10 cellular contexts compared by ENCODE assay signal in the genomic region with DNA sequence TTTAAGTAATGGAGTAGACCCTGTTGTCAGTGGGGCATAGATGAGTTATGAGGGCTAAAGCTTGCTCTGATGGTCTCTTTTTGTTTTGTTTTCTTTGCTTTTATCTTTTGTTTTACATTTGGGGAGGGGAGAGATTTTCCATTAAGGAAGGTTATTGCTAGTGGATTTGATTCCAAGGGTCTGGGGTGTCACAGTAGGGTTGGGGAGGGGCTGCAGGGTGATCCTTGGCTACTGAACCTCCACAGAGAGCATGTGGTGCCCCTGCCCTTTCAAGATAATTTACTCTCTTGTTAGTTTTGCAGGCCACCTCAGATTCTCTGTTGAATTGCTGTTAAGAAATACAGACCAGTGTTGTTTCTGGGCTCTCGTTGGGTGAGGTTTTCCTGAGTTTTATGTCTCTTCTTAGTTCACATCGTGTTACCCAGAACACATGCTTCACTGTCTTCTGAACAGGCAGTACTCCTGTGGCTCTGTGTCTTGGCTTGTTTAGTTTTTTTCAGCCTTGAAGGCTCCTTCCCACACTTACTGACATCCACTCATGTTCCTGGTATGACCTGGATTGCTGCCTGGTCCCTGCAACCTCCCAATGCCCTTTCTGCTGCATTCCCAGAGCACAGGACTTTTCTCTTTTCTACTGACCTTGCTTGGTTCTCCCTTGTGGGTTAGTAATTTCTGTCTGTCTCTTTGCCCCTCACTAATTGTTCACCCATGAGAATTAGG. TPM values are rescaled to one million over a fixed set of nuclear protein-coding genes. Genes with fewer than 3 reads are reported as not detected.
DNase-seq lines count a peak whose midpoint lies in the region; ATAC-seq and TF ChIP-seq lines count a peak whose summit lies in the region.
"Had no signal": no experiment of that assay in that cellular context is flagged by ENCODE, and none has a peak within 500 bp of the region (broad histone marks: within the 10 kb centered on the region; RNA-seq: fewer than 3 reads in every experiment).

No MANE protein-coding gene starts in this region.

- H4K8ac ChIP-seq in mesenchymal stem cell (ENCODE audit: low read length) = no peak overlapping the region

- no peak overlapping the region for H2AFZ ChIP-seq in mesenchymal stem cell (ENCODE audit: low read depth, low read length)

- WGBS in mesenchymal stem cell = 40% methylated on average over 2 of the region's 2 CpGs

- H3K4me2 ChIP-seq in mesenchymal stem cell (ENCODE audit: low read length, poor library complexity, severe bottlenecking) = no peak overlapping the region

- no peak overlapping the region for H3K4me3 Mint-ChIP-seq in activated T-cell treated with anti-CD3 and anti-CD28 coated beads, Interleukin-2, amount 50 U/mL, for 24 hours
- H3K4me3 Mint-ChIP-seq in type B pancreatic cell = peak overlapping the region; percentile 14
- H3K4me3 Mint-ChIP-seq: dendritic cell treated with granulocyte-macrophage colony-stimulating factor and Interleukin-4, amounts not matched to agents 40 ng/mL and 50 ng/mL, for 4 days had no signal

- H3K79me1 ChIP-seq in mesenchymal stem cell (replicated peaks; ENCODE audit: low read length, poor library complexity, severe bottlenecking) = peaks cover 3% of the 10 kb centered on the region

- H3K36me3 ChIP-seq in mesenchymal stem cell (ENCODE audit: control insufficient read depth in 1 of 2, insufficient read depth in 2 of 2, low read depth in 1 of 2, low read length in 2 of 2) (peaks cover 3 to 5% of the 10 kb centered on the region in 2 experiments), HAP-1 (replicated peaks) (peaks cover 5% of the 10 kb centered on the region)
- H3K36me3 ChIP-seq: BE2C had no signal

- in situ Hi-C loops in HAP-1 (cut with MboI; ENCODE audit: low sequenced_read_pairs) = loop anchor here (10.0 kb wide), 1 partner anchor 402 kb away; no protein-coding TSS in a partner anchor

- no peak overlapping the region for H2BK12ac ChIP-seq in mesenchymal stem cell (ENCODE audit: low read length in 2 of 2)

- DNase-seq in activated T-cell treated with anti-CD3 and anti-CD28 coated beads, Interleukin-2, amount 50 U/mL, for 24 hours = no peak
- DNase-seq in activated T-cell treated with anti-CD3 and anti-CD28 coated beads for 4 hours = no peak
- DNase-seq in choroid plexus epithelial cell (ENCODE audit: low read depth) = peak; percentile 94
- peak; percentile 91 for DNase-seq in mesenchymal stem cell
- DNase-seq in type B pancreatic cell (ENCODE audit: extremely low spot score, unreplicated experiment) = no peak
- DNase-seq in HAP-1 (ENCODE audit: low spot score in 2 of 2) = no peak
- DNase-seq: BE2C had no signal

- no peak overlapping the region for H2AK5ac ChIP-seq in mesenchymal stem cell (ENCODE audit: low read length, severe bottlenecking)

- H3K23ac ChIP-seq in mesenchymal stem cell (ENCODE audit: low read length in 2 of 2) = no peak overlapping the region

- no peak overlapping the region for H3K4ac ChIP-seq in mesenchymal stem cell (ENCODE audit: low read depth in 1 of 2, low read length in 2 of 2)

- H3K9me3 ChIP-seq in mesenchymal stem cell (ENCODE audit: control insufficient read depth, low read length) (no peaks in the 10 kb centered on the region), HAP-1 (no peaks in the 10 kb centered on the region)
- H3K9me3 ChIP-seq: BE2C had no signal

- H3K4me1 Mint-ChIP-seq in activated T-cell treated with anti-CD3 and anti-CD28 coated beads, Interleukin-2, amount 50 U/mL, for 24 hours (ENCODE audit: low read depth) = peaks cover 70% of the 10 kb centered on the region
- peaks cover 22% of the 10 kb centered on the region for H3K4me1 Mint-ChIP-seq in type B pancreatic cell (ENCODE audit: unreplicated experiment)

- no peaks in the 10 kb centered on the region for H3K9me3 Mint-ChIP-seq in activated T-cell treated with anti-CD3 and anti-CD28 coated beads, Interleukin-2, amount 50 U/mL, for 24 hours
- no peaks in the 10 kb centered on the region for H3K9me3 Mint-ChIP-seq in type B pancreatic cell
- H3K9me3 Mint-ChIP-seq: dendritic cell treated with granulocyte-macrophage colony-stimulating factor and Interleukin-4, amounts not matched to agents 40 ng/mL and 50 ng/mL, for 4 days had no signal

- peak overlapping the region; percentile 46 to 81 for H3K18ac ChIP-seq in mesenchymal stem cell (ENCODE audit: low read depth in 1 of 2, low read length in 2 of 2)

- no peak overlapping the region for H2BK5ac ChIP-seq in mesenchymal stem cell (ENCODE audit: low read depth, low read length, poor library complexity, severe bottlenecking)

- no peak overlapping the region for H3K27ac ChIP-seq in mesenchymal stem cell (ENCODE audit: low read length, poor library complexity, severe bottlenecking)

- no peak for TF ChIP-seq CTCF in choroid plexus epithelial cell (conservative IDR thresholded peaks at IDR 0.05; ENCODE audit: low read depth, low read length)
- TF ChIP-seq CTCF in type B pancreatic cell (conservative IDR thresholded peaks at IDR 0.05) = no peak

- H3K9ac ChIP-seq in mesenchymal stem cell (ENCODE audit: low read length) = peak overlapping the region; percentile 67

- H3K27me3 ChIP-seq in mesenchymal stem cell (ENCODE audit: control insufficient read depth in 1 of 2, insufficient read depth in 1 of 2, low read length in 2 of 2) (no peaks in the 10 kb centered on the region), HAP-1 (ENCODE audit: low read depth) (no peaks in the 10 kb centered on the region)
- H3K27me3 ChIP-seq: BE2C had no signal

- H2BK120ac ChIP-seq in mesenchymal stem cell (ENCODE audit: low read depth, low read length) = no peak overlapping the region

- no peaks in the 10 kb centered on the region for H3K27me3 Mint-ChIP-seq in activated T-cell treated with anti-CD3 and anti-CD28 coated beads, Interleukin-2, amount 50 U/mL, for 24 hours
- H3K27me3 Mint-ChIP-seq in type B pancreatic cell = no peaks in the 10 kb centered on the region
- H3K27me3 Mint-ChIP-seq: dendritic cell treated with granulocyte-macrophage colony-stimulating factor and Interleukin-4, amounts not matched to agents 40 ng/mL and 50 ng/mL, for 4 days had no signal

- ATAC-seq in GM21515 (IDR thresholded peaks at IDR 0.05; ENCODE audit: unreplicated experiment) (no peak), HG02610 (IDR thresholded peaks at IDR 0.05; ENCODE audit: unreplicated experiment) (no peak)

- peak overlapping the region; percentile 6 for H3K4me3 ChIP-seq in choroid plexus epithelial cell (ENCODE audit: low read depth, low read length)
- H3K4me3 ChIP-seq in mesenchymal stem cell (ENCODE audit: insufficient read depth in 1 of 2, low read depth in 1 of 2, low read length in 2 of 2) = peak overlapping the region in 1 of 2 experiments; percentile 45
- H3K4me3 ChIP-seq in HAP-1 = no peak overlapping the region

- H2BK15ac ChIP-seq in mesenchymal stem cell (ENCODE audit: low read depth, poor library complexity, severe bottlenecking) = no peak overlapping the region

- H3K36me3 Mint-ChIP-seq in activated T-cell treated with anti-CD3 and anti-CD28 coated beads, Interleukin-2, amount 50 U/mL, for 24 hours (ENCODE audit: low read depth) = peaks cover 27% of the 10 kb centered on the region
- peaks cover 3% of the 10 kb centered on the region for H3K36me3 Mint-ChIP-seq in type B pancreatic cell

- no peak overlapping the region for H3K14ac ChIP-seq in mesenchymal stem cell (ENCODE audit: low read length in 2 of 2)

- peaks cover 16% of the 10 kb centered on the region for H3K4me1 ChIP-seq in mesenchymal stem cell (ENCODE audit: control insufficient read depth, insufficient read depth, low read depth, low read length)
- peaks cover 19% of the 10 kb centered on the region; the same call in 1 of the 2 replicates for H3K4me1 ChIP-seq in HAP-1
- H3K4me1 ChIP-seq: BE2C had no signal

- no peak overlapping the region for H4K91ac ChIP-seq in mesenchymal stem cell (ENCODE audit: low read length)

- H3K27ac Mint-ChIP-seq in activated T-cell treated with anti-CD3 and anti-CD28 coated beads, Interleukin-2, amount 50 U/mL, for 24 hours = peak overlapping the region; percentile 60
- no peak overlapping the region for H3K27ac Mint-ChIP-seq in type B pancreatic cell
- H3K27ac Mint-ChIP-seq: dendritic cell treated with granulocyte-macrophage colony-stimulating factor and Interleukin-4, amounts not matched to agents 40 ng/mL and 50 ng/mL, for 4 days had no signal

RNA-seq across cellular contexts. Expression of a gene that starts 4.3 kb away (rescaled TPM):
- 29.5 TPM for polyA plus RNA-seq in mesenchymal stem cell (2013, experiment 1 of 2)
- polyA plus RNA-seq in mesenchymal stem cell (2013, experiment 2 of 2) = 31.7 TPM
- 24.2 and 26.9 TPM in 2 replicates for total RNA-seq in type B pancreatic cell (ENCODE audit: low replicate concordance)

RNA-seq across cellular contexts. Expression of a gene that starts 36.9 kb away (rescaled TPM):
- polyA plus RNA-seq in mesenchymal stem cell (2013, experiment 1 of 2) = 56.6 TPM
- 56.2 TPM for polyA plus RNA-seq in mesenchymal stem cell (2013, experiment 2 of 2)
- 53.2 and 57.5 TPM in 2 replicates for total RNA-seq in type B pancreatic cell (ENCODE audit: low replicate concordance)

Comparison
In these comparisons a context has a peak if more than half of its experiments do, and no peak if none do; other contexts are left out.
1. DNase-seq: peak in choroid plexus epithelial cell (single experiment) and mesenchymal stem cell (single experiment); none in activated T-cell treated with anti-CD3 and anti-CD28 coated beads, Interleukin-2, amount 50 U/mL, for 24 hours (single experiment), activated T-cell treated with anti-CD3 and anti-CD28 coated beads for 4 hours (single experiment), type B pancreatic cell (single experiment) and HAP-1 (0 of 2).